In genomic region chr7:108073305-108074070, GRCh38 we compare ENCODE assay signal across 18 cellular contexts. TPM values are rescaled to one million over a fixed set of nuclear protein-coding genes. Genes with fewer than 3 reads are reported as not detected.
"Had no signal": no experiment of that assay in that cellular context is flagged by ENCODE, and none has a peak within 500 bp of the region (broad histone marks: within the 10 kb centered on the region; RNA-seq: fewer than 3 reads in every experiment).

No MANE protein-coding gene starts in this region.

- H3K36me3 ChIP-seq: prostate gland, thyroid gland, uterus had no signal

- H3K4me1 ChIP-seq: prostate gland, thyroid gland, uterus had no signal

- H3K27ac ChIP-seq: prostate gland, thyroid gland, uterus, VCaP had no signal

- DNase-seq: activated CD4-positive, alpha-beta memory T cell treated with anti-CD3 and anti-CD28 coated beads for 36 hours; activated CD8-positive, alpha-beta memory T cell treated with anti-CD3 and anti-CD28 coated beads, Interleukin-2, amount 10 ng/mL, durations not matched to agents 7 days and 5 days; activated T-cell treated with anti-CD3 and anti-CD28 coated beads, Interleukin-2, amount 50 U/mL, for 24 hours; amniotic stem cell; glutamatergic neuron; hypothalamus; kidney glomerular epithelial cell; mesendoderm; stimulated activated CD4-positive, alpha-beta T cell treated with anti-CD3 and anti-CD28 coated beads, Interleukin-2, amount 100 ng/mL, for 48 hours; T-helper 1 cell; T1000; uterus had no signal

- ATAC-seq: activated CD8-positive, alpha-beta memory T cell treated with anti-CD3 and anti-CD28 coated beads, Interleukin-2, amount 10 ng/mL, durations not matched to agents 7 days and 5 days; activated naive CD4-positive, alpha-beta T cell treated with anti-CD3 and anti-CD28 coated beads, Interleukin-2, amount 50 U/mL, for 72 hours; sciatic nerve; stimulated activated memory B cell treated with anti-CD40 and anti-IgM and Interleukin-4, amounts not matched to agents 10 μg/mL and 1 μg/mL and 100 μg/mL, for 72 hours had no signal

- H3K4me3 ChIP-seq: prostate gland, thyroid gland, uterus had no signal

- H3K9me3 ChIP-seq: prostate gland, thyroid gland, uterus had no signal

- H3K27me3 ChIP-seq: thyroid gland, uterus had no signal

RNA-seq across cellular contexts. Expression of gene LAMB4, which starts 56.7 kb away (rescaled TPM):
- total RNA-seq: activated CD4-positive, alpha-beta memory T cell treated with anti-CD3 and anti-CD28 coated beads for 36 hours; activated CD8-positive, alpha-beta memory T cell treated with anti-CD3 and anti-CD28 coated beads, Interleukin-2, amount 10 ng/mL, durations not matched to agents 7 days and 5 days; activated naive CD4-positive, alpha-beta T cell treated with anti-CD3 and anti-CD28 coated beads, Interleukin-2, amount 50 U/mL, for 72 hours had no signal
